In genomic region chr19:41426952-41427646, GRCh38 we compare ENCODE assay signal across 8 cellular contexts. TPM values are rescaled to one million over a fixed set of nuclear protein-coding genes. Genes with fewer than 3 reads are reported as not detected.
DNase-seq lines count a peak whose midpoint lies in the region; ATAC-seq and TF ChIP-seq lines count a peak whose summit lies in the region.

Gene B3GNT8 (minus strand): TSS chr19:41427374. CDS start chr19:41426778, 596 bp downstream.

- TF ChIP-seq CTCF in activated CD8-positive, alpha-beta T cell treated with anti-CD3 and anti-CD28 coated beads for 36 hours (IDR thresholded peaks at IDR 0.05) = no peak
- no peak for TF ChIP-seq CTCF in endodermal cell (conservative IDR thresholded peaks at IDR 0.05)

- H3K27me3 Mint-ChIP-seq in activated CD8-positive, alpha-beta T cell treated with anti-CD3 and anti-CD28 coated beads for 36 hours = no peaks in the 10 kb centered on the region
- H3K27me3 Mint-ChIP-seq in endodermal cell (ENCODE audit: insufficient read depth) = no peaks in the 10 kb centered on the region

- H3K27me3 ChIP-seq in endodermal cell (ENCODE audit: control insufficient read depth, insufficient read depth, low read length, poor library complexity, severe bottlenecking) (no peaks in the 10 kb centered on the region), MG63 (no peaks in the 10 kb centered on the region)

- WGBS in endodermal cell (ENCODE audit: insufficient coverage in 1 of 2, insufficient read length in 1 of 2), 2 experiments = 11 to 26% methylated on average over 4 to 19 of the region's 19 CpGs
- 12 to 13% methylated on average over 6 to 11 of the region's 19 CpGs for WGBS in mesodermal cell (ENCODE audit: insufficient coverage in 2 of 2), 2 experiments

- CTCF ChIA-PET in activated CD8-positive, alpha-beta T cell treated with anti-CD3 and anti-CD28 coated beads for 36 hours (lab: Charles Lee) = interaction anchor here (1.7 to 4.0 kb wide), 3 partner anchors 13 to 143 kb away, joined by 4 to 17 read pairs (median 15); partner anchors contain the start of gene DMAC2

- intact Hi-C loops in activated CD8-positive, alpha-beta T cell treated with anti-CD3 and anti-CD28 coated beads for 36 hours (cut with micrococcal nuclease) = no loop called here

- H3K27ac ChIP-seq in endodermal cell (ENCODE audit: low read depth, low read length) = no peak within 1 kb of the TSS
- peak within 1 kb of the TSS; percentile 57 for H3K27ac ChIP-seq in mesodermal cell (ENCODE audit: low read depth, low read length, severe bottlenecking)

- no peaks in the 10 kb centered on the region for H3K9me3 ChIP-seq in endodermal cell (ENCODE audit: control insufficient read depth, low read length)
- H3K9me3 ChIP-seq in mesodermal cell (ENCODE audit: control insufficient read depth, low read length) = no peaks in the 10 kb centered on the region
- H3K9me3 ChIP-seq in MG63 = no peaks in the 10 kb centered on the region

- no peaks in the 10 kb centered on the region for H3K9me3 Mint-ChIP-seq in activated CD8-positive, alpha-beta T cell treated with anti-CD3 and anti-CD28 coated beads for 36 hours
- H3K9me3 Mint-ChIP-seq in endodermal cell = no peaks in the 10 kb centered on the region

- peak; percentile 83 for ATAC-seq in activated CD8-positive, alpha-beta T cell treated with anti-CD3 and anti-CD28 coated beads for 36 hours
- ATAC-seq in HG03139 (IDR thresholded peaks at IDR 0.05; ENCODE audit: unreplicated experiment) = no peak

- DNase-seq in EL (peak; percentile 64), NCI-H187 treated with DMSO at 0.1 percent for 48 hours (lab: John Stamatoyannopoulos, UW) (peak; percentile 83), endodermal cell (peak; percentile 96), MG63 (no peak)
- peak; percentile 73 for DNase-seq in activated CD8-positive, alpha-beta T cell treated with anti-CD3 and anti-CD28 coated beads for 36 hours
- peak in 4 of 6 experiments; percentile 11 to 28 (median 21) for DNase-seq in stimulated activated naive CD4-positive, alpha-beta T cell (lab: John Stamatoyannopoulos, UW)

- peak within 1 kb of the TSS; percentile 70 for H3K9ac ChIP-seq in endodermal cell (ENCODE audit: extremely low read depth, low read length, poor library complexity, severe bottlenecking)

- POLR2A ChIA-PET in activated CD8-positive, alpha-beta T cell treated with anti-CD3 and anti-CD28 coated beads for 36 hours (lab: Charles Lee) = interaction anchor here (1.0 to 1.5 kb wide), 3 partner anchors 8 to 12 kb away, joined by 3 to 13 read pairs (median 5); no protein-coding TSS in a partner anchor

- peak within 1 kb of the TSS; percentile 71 for H3K4me3 Mint-ChIP-seq in activated CD8-positive, alpha-beta T cell treated with anti-CD3 and anti-CD28 coated beads for 36 hours
- H3K4me3 Mint-ChIP-seq in endodermal cell = peak within 1 kb of the TSS; percentile 74

- peaks cover 14% of the 10 kb centered on the region for H3K36me3 ChIP-seq in endodermal cell (ENCODE audit: control insufficient read depth, insufficient read depth, low read length)
- peaks cover 43% of the 10 kb centered on the region for H3K36me3 ChIP-seq in mesodermal cell (ENCODE audit: control insufficient read depth, insufficient read depth, low read length)
- peaks cover 14% of the 10 kb centered on the region for H3K36me3 ChIP-seq in MG63

- peak within 1 kb of the TSS; percentile 83 for H3K4me3 ChIP-seq in endodermal cell (ENCODE audit: low read length)
- peak within 1 kb of the TSS; percentile 37 for H3K4me3 ChIP-seq in mesodermal cell (ENCODE audit: extremely low read depth, insufficient read depth, low read length, poor library complexity, severe bottlenecking)
- no peak within 1 kb of the TSS for H3K4me3 ChIP-seq in MG63

- peak within 1 kb of the TSS; percentile 86 for H3K27ac Mint-ChIP-seq in activated CD8-positive, alpha-beta T cell treated with anti-CD3 and anti-CD28 coated beads for 36 hours
- peak within 1 kb of the TSS; percentile 96 for H3K27ac Mint-ChIP-seq in endodermal cell

- H3K4me1 ChIP-seq in endodermal cell (ENCODE audit: control insufficient read depth, insufficient read depth, low read length) = peaks cover 4% of the 10 kb centered on the region
- H3K4me1 ChIP-seq in mesodermal cell (ENCODE audit: control insufficient read depth, insufficient read depth, low read length, poor library complexity, severe bottlenecking) = peaks cover 25% of the 10 kb centered on the region

- H3K36me3 Mint-ChIP-seq in activated CD8-positive, alpha-beta T cell treated with anti-CD3 and anti-CD28 coated beads for 36 hours (ENCODE audit: low read depth) = peaks cover under 1% of the 10 kb centered on the region
- peaks cover 28% of the 10 kb centered on the region for H3K36me3 Mint-ChIP-seq in endodermal cell (ENCODE audit: low read depth)

- peaks cover 24% of the 10 kb centered on the region for H3K4me1 Mint-ChIP-seq in activated CD8-positive, alpha-beta T cell treated with anti-CD3 and anti-CD28 coated beads for 36 hours (ENCODE audit: low read depth)
- H3K4me1 Mint-ChIP-seq in endodermal cell = peaks cover 18% of the 10 kb centered on the region

RNA-seq across cellular contexts. Expression of gene B3GNT8, which starts in this region (rescaled TPM):
- 1 to 10 TPM in 1 of 2 experiments, under 1 TPM in 1; 0.59 to 1.1 TPM for total RNA-seq in activated CD8-positive, alpha-beta T cell treated with anti-CD3 and anti-CD28 coated beads for 36 hours
- 1 to 10 TPM; 3.9 to 4.7 TPM for total RNA-seq in endodermal cell
- polyA plus RNA-seq in endodermal cell (2013, experiment 1 of 2) = 2.1 TPM
- 2.2 TPM for polyA plus RNA-seq in endodermal cell (2013, experiment 2 of 2)
- polyA plus RNA-seq in mesodermal cell (2013, experiment 1 of 2) = 2.7 TPM
- polyA plus RNA-seq in mesodermal cell (2013, experiment 2 of 2) = 3.4 TPM
- not detected in 2 replicates for total RNA-seq in MG63 (2014; rRNA removed; shearing (Covaris generic); ENCODE audit: low replicate concordance)
